8 cellular contexts compared by ENCODE assay signal in the genomic region with DNA sequence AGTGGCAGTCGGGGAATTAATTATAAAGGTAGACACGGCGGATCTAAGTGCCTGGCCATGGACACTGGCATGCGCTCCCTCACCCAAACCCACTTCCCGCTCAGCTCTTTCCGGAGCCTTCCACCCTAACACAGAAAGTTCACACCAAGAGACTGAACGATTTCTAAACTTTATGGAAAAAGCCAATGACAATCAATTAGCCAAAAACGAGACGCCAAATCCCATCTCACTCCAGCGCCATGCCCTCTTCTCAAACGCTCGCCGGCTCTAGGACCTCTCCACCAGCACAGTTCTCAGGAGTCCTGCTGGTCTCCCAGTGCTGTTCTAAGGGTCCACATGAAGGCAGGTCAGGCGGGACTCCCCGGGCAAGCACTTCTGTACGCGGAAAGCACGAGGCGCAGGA. TPM values are rescaled to one million over a fixed set of nuclear protein-coding genes. Genes with fewer than 3 reads are reported as not detected.
DNase-seq lines count a peak whose midpoint lies in the region; ATAC-seq, FAIRE-seq and TF ChIP-seq lines count a peak whose summit lies in the region.

No MANE protein-coding gene starts in this region.

- H3K4me3 Mint-ChIP-seq in astrocyte (ENCODE audit: unreplicated experiment) = peak overlapping the region; percentile 99

- no peaks in the 10 kb centered on the region for H3K9me3 Mint-ChIP-seq in astrocyte (ENCODE audit: unreplicated experiment)

- CTCF ChIA-PET in GM10248 (lab: Yijun Ruan, JAX) = interaction anchor here (0.8 to 2.5 kb wide), 4 partner anchors 10 to 519 kb away, joined by 3 to 6 read pairs (median 4); no protein-coding TSS in a partner anchor

- H3K36me3 ChIP-seq in astrocyte (ENCODE audit: insufficient read depth, low read length) (no peaks in the 10 kb centered on the region), urinary bladder (ENCODE audit: insufficient read depth) (no peaks in the 10 kb centered on the region)

- TF ChIP-seq CTCF in GM10248 (IDR thresholded peaks at IDR 0.05; ENCODE audit: control extremely low read depth, extremely low read depth, low read depth, missing control alignments) (no peak), astrocyte (IDR thresholded peaks at IDR 0.05; ENCODE audit: insufficient read depth, low read depth, low read length) (no peak), lower leg skin (IDR thresholded peaks at IDR 0.05) (no peak), D721Med (IDR thresholded peaks at IDR 0.05; ENCODE audit: insufficient read depth, missing control alignments) (no peak)

- H3K27ac Mint-ChIP-seq in astrocyte (ENCODE audit: unreplicated experiment) = peak overlapping the region; percentile 97

- H3K4me2 ChIP-seq in astrocyte (ENCODE audit: low read length) = peak overlapping the region; percentile 97

- peaks cover 7% of the 10 kb centered on the region for H3K4me1 Mint-ChIP-seq in astrocyte (ENCODE audit: low read depth, unreplicated experiment)

- peak; percentile 4 for ATAC-seq in HG03196 (IDR thresholded peaks at IDR 0.05; ENCODE audit: unreplicated experiment)

- no peaks in the 10 kb centered on the region for H3K9me3 ChIP-seq in astrocyte (ENCODE audit: insufficient read depth, low read depth, low read length)

- no peak for TF ChIP-seq POLR2A in lower leg skin (IDR thresholded peaks at IDR 0.05)

- H3K4me1 ChIP-seq in astrocyte (ENCODE audit: insufficient read depth, low read length) = peaks cover 8% of the 10 kb centered on the region
- H3K4me1 ChIP-seq in urinary bladder (ENCODE audit: insufficient read depth) = no peaks in the 10 kb centered on the region

- peak overlapping the region; percentile 92 for H3K9ac ChIP-seq in astrocyte (ENCODE audit: low read length)

- H3K79me2 ChIP-seq in astrocyte (ENCODE audit: insufficient read depth, low read length) = peaks cover 21% of the 10 kb centered on the region

- peaks cover 10% of the 10 kb centered on the region for H4K20me1 ChIP-seq in astrocyte (ENCODE audit: insufficient read depth, low read length)

- H3K27me3 ChIP-seq in astrocyte (ENCODE audit: insufficient read depth, low read length) = peaks cover under 1% of the 10 kb centered on the region

- 0 to 2% methylated on average over 19 of the region's 19 CpGs for WGBS in lower leg skin, 2 donors
- 1% methylated on average over 19 of the region's 19 CpGs for WGBS in urinary bladder

- H3K36me3 Mint-ChIP-seq in astrocyte (ENCODE audit: low read depth, unreplicated experiment) = peaks cover 1% of the 10 kb centered on the region

- peaks cover 4% of the 10 kb centered on the region for H3K27me3 Mint-ChIP-seq in astrocyte (ENCODE audit: low read depth, unreplicated experiment)

- POLR2A ChIA-PET in GM10248 (lab: Yijun Ruan, JAX) = interaction anchor here (1.2 kb wide), 1 partner anchor 65 kb away, joined by 3 read pairs; no protein-coding TSS in a partner anchor

- DNase-seq in GM10248 (ENCODE audit: extremely low spot score) = peak; percentile 13
- DNase-seq in astrocyte (ENCODE audit: low read depth) = no peak
- no peak for DNase-seq in lower leg skin (ENCODE audit: low spot score in 2 of 2)
- DNase-seq in D721Med (ENCODE audit: insufficient read length, low spot score) = no peak
- no peak for DNase-seq in NCI-H1694 treated with DMSO at 0.1 percent for 48 hours (lab: John Stamatoyannopoulos, UW)
- DNase-seq in RCC 7860 (ENCODE audit: low spot score) = no peak

- FAIRE-seq in astrocyte (lab: Jason Lieb, UNC) (no peak), D721Med (lab: Jason Lieb, UNC) (no peak), RCC 7860 (lab: Jason Lieb, UNC) (no peak)

- peak overlapping the region; percentile 98 for H2AFZ ChIP-seq in astrocyte (ENCODE audit: low read depth, low read length)

- intact Hi-C loops in lower leg skin (cut with DNase I; ENCODE audit: low total_unique reads) = no loop called here

- H3K4me3 ChIP-seq in astrocyte (ENCODE audit: insufficient read depth, low read depth, low read length) = peak overlapping the region; percentile 98
- peak overlapping the region; percentile 80 for H3K4me3 ChIP-seq in lower leg skin (ENCODE audit: low read depth, poor library complexity, severe bottlenecking)
- peak overlapping the region; percentile 58 for H3K4me3 ChIP-seq in urinary bladder (ENCODE audit: low read depth, low read length)

- H3K27ac ChIP-seq in astrocyte (ENCODE audit: low read depth, low read length) = peak overlapping the region; percentile 89
- peak overlapping the region; percentile 86 for H3K27ac ChIP-seq in urinary bladder (ENCODE audit: low read depth)

RNA-seq across cellular contexts. Expression of a gene that starts 0.6 kb away (rescaled TPM):
- total RNA-seq in astrocyte = 123 and 129 TPM in 2 replicates
- total RNA-seq in lower leg skin = 100 to 1,000 TPM in 3 of 4 donors, 10 to 100 TPM in 1; 97.7 to 161 (median 120) TPM
- total RNA-seq in urinary bladder = 58.6 TPM
- polyA plus RNA-seq in urinary bladder = 181 TPM

RNA-seq across cellular contexts. Expression of a gene that starts 55.6 kb away (rescaled TPM):
- total RNA-seq in astrocyte (1.9 and 2.0 TPM in 2 replicates), lower leg skin (10 to 100 TPM; 14.4 to 34.3 (median 19.3) TPM), urinary bladder (2.7 TPM)
- 4.4 TPM for polyA plus RNA-seq in urinary bladder
